ENCODE assay signal across 8 cellular contexts in genomic region chr6:150600302-150601017, GRCh38. TPM values are rescaled to one million over a fixed set of nuclear protein-coding genes. Genes with fewer than 3 reads are reported as not detected.
DNase-seq lines count a peak whose midpoint lies in the region; ATAC-seq and TF ChIP-seq lines count a peak whose summit lies in the region.

No MANE protein-coding gene starts in this region.

- H3K4me1 ChIP-seq in BE2C (no peaks in the 10 kb centered on the region), esophagus (ENCODE audit: control insufficient read depth in 2 of 2, insufficient read depth in 2 of 2, low read length in 1 of 2) (peaks cover 0 to 7% of the 10 kb centered on the region in 2 donors)

- no peak overlapping the region; the same call in 1 of the 2 replicates for H3K4me3 ChIP-seq in BE2C (ENCODE audit: low read depth, low read length)
- peak overlapping the region; percentile 71 to 92 for H3K4me3 ChIP-seq in esophagus (ENCODE audit: low read depth in 1 of 2, low read length in 2 of 2)

- DNase-seq in BE2C (peak; percentile 40), NCI-H526 treated with DMSO at 0.1 percent for 48 hours (lab: John Stamatoyannopoulos, UW) (peak; percentile 84), activated T-cell treated with anti-CD3 and anti-CD28 coated beads for 4 hours (peak; percentile 9), myocyte (ENCODE audit: low read depth) (peak; percentile 15)
- DNase-seq in stimulated activated naive CD4-positive, alpha-beta T cell treated with Interleukin-2 at 50 U/mL for 16 hours (lab: John Stamatoyannopoulos, UW): peak; percentile 74

- ATAC-seq in GM19025 (IDR thresholded peaks at IDR 0.05; ENCODE audit: low read depth, unreplicated experiment) (peak; percentile 54), HG03196 (IDR thresholded peaks at IDR 0.05; ENCODE audit: unreplicated experiment) (peak; percentile 67)

- H3K27ac ChIP-seq in esophagus (ENCODE audit: low read depth in 2 of 2, low read length in 1 of 2): peak overlapping the region; percentile 83 to 87

- WGBS in esophagus, 2 donors: 0 to 1% methylated on average over 56 to 69 of the region's 69 CpGs

- H3K27me3 ChIP-seq in BE2C (peaks cover 58% of the 10 kb centered on the region), esophagus (ENCODE audit: control insufficient read depth in 1 of 2, insufficient read depth in 2 of 2, low read length in 2 of 2) (no peaks in the 10 kb centered on the region)

- peak; percentile 36 for TF ChIP-seq CTCF in BE2C (IDR thresholded peaks at IDR 0.05; ENCODE audit: low read depth, low read length)

- H3K36me3 ChIP-seq in BE2C (no peaks in the 10 kb centered on the region), esophagus (ENCODE audit: control insufficient read depth in 2 of 2, insufficient read depth in 2 of 2, low read length in 1 of 2) (no peaks in the 10 kb centered on the region)

- H3K9me3 ChIP-seq in BE2C (no peaks in the 10 kb centered on the region; the same call in 1 of the 2 replicates), esophagus (ENCODE audit: control insufficient read depth in 2 of 2, insufficient read depth in 1 of 2, low read depth in 1 of 2, low read length in 1 of 2) (no peaks in the 10 kb centered on the region)

RNA-seq across cellular contexts. Expression of gene PLEKHG1, which starts 0.8 kb away (rescaled TPM):
- polyA plus RNA-seq in BE2C (2012; ENCODE audit: insufficient read depth, insufficient read length, low read depth): not detected
- polyA plus RNA-seq in esophagus: 1 to 10 TPM; 5.7 to 8.1 TPM
- total RNA-seq in myocyte: under 0.01 TPM in 1 of 2 replicates, not detected in the other
- 0.06 TPM for polyA plus RNA-seq in myocyte (2012)

Comparison
In these comparisons a context has a peak if more than half of its experiments do, and no peak if none do; other contexts are left out.
1. DNase-seq: peak in every context shown above with its lines; median percentile 84 in NCI-H526 treated with DMSO at 0.1 percent for 48 hours; 74 in stimulated activated naive CD4-positive, alpha-beta T cell treated with Interleukin-2 at 50 U/mL for 16 hours; 40 in BE2C; 15 in myocyte; 9 in activated T-cell treated with anti-CD3 and anti-CD28 coated beads for 4 hours.